ENCODE assay signal across 1 cellular context in the genomic region with DNA sequence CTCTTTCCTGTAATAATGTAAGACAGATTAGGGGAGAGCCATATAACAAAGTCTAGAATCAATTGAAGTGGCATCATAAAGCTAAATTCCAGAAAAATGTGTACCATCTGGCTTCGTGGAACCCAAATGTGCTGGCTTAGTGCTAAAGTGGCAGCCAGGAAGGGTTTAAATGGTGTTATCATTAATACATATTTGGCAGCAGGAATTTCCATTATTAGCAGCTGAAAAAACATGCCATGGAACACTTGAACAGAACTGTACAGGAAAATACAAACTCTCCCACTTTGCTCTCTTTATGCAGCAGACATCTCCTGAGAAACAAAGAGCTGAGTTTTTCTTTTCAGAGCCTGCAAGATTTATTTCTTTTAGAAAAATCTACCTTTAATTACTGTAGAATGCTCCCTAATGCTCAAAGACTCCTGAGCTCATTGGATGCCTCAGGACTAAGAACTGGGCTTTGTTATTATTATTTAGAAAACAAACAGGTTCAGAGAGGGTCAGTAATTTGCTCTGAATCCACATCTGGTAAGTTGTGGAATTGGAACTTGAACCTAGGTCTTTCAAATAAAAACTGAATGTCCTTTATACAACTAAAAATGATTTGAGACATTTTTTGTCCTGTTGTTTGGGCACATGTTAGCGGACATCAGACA.
TF ChIP-seq lines count a peak whose summit lies in the region.

No MANE protein-coding gene starts in this region.

TF ChIP-seq in GM23338, 12 proteins besides CTCF, POLR2A, EP300 and RAD21 (continued from another document):
- TF ChIP-seq ZNF462 (CRISPR knock-in tag; IDR thresholded peaks at IDR 0.05), result no peak
- no peak for TF ChIP-seq ETS1 (IDR thresholded peaks at IDR 0.05)
